ENCODE assay signal across 23 cellular contexts in genomic region chr3:191292243-191292642, GRCh38. TPM values are rescaled to one million over a fixed set of nuclear protein-coding genes. Genes with fewer than 3 reads are reported as not detected.
"Had no signal": no experiment of that assay in that cellular context is flagged by ENCODE, and none has a peak within 500 bp of the region (broad histone marks: within the 10 kb centered on the region; RNA-seq: fewer than 3 reads in every experiment).

No MANE protein-coding gene starts in this region.

- H3K9me3 ChIP-seq: left lung, prostate gland, right atrium auricular region, testis, tibial artery, uterus had no signal

- H3K36me3 ChIP-seq: left lung, prostate gland, right atrium auricular region, tibial artery, uterus had no signal

- DNase-seq: dorsolateral prefrontal cortex; effector CD4-positive, alpha-beta T cell; left cardiac atrium; left lung; mesendoderm; midbrain; natural killer cell; stimulated activated CD4-positive, alpha-beta T cell treated with anti-CD3 and anti-CD28 coated beads, Interleukin-12 subunit alpha, Interleukin-12 subunit beta, amount 100 ng/mL, for 4 hours; stimulated activated CD4-positive, alpha-beta T cell treated with anti-CD3 and anti-CD28 coated beads, Interleukin-1b, Interleukin-23, amount 100 ng/mL, for 48 hours; stimulated activated CD4-positive, alpha-beta T cell treated with anti-CD3 and anti-CD28 coated beads, Interleukin-4, amount 100 ng/mL, for 1 hour; stimulated activated CD8-positive, alpha-beta memory T cell treated with anti-CD3 and anti-CD28 coated beads, Interleukin-4, amount 100 ng/mL, for 48 hours; stimulated activated naive CD8-positive, alpha-beta T cell treated with anti-CD3 and anti-CD28 coated beads, Interleukin-15, Interleukin-2, amounts not matched to agents 100 U/mL and 50 U/mL, for 24 hours; substantia nigra; testis; tibial artery; uterus had no signal

- H3K27me3 ChIP-seq: dorsolateral prefrontal cortex, left lung, right atrium auricular region, testis, tibial artery, uterus had no signal

- H3K36me3 Mint-ChIP-seq: natural killer cell, type B pancreatic cell had no signal

- H3K4me1 ChIP-seq: left lung, prostate gland, right atrium auricular region, testis, tibial artery, uterus had no signal

- H3K4me3 Mint-ChIP-seq: natural killer cell, type B pancreatic cell had no signal

- H3K27ac ChIP-seq: dorsolateral prefrontal cortex, left lung, prostate gland, right atrium auricular region, testis, tibial artery, uterus had no signal

- H3K4me2 ChIP-seq: smooth muscle cell had no signal

- H3K4me3 ChIP-seq: dorsolateral prefrontal cortex, left lung, prostate gland, right atrium auricular region, smooth muscle cell, testis, tibial artery, uterus had no signal

- FAIRE-seq: frontal cortex had no signal

- H3K9me3 Mint-ChIP-seq: natural killer cell, type B pancreatic cell had no signal

- ATAC-seq: left cardiac atrium; left lung; natural killer cell; sciatic nerve; stimulated activated naive CD8-positive, alpha-beta T cell treated with anti-CD3 and anti-CD28 coated beads, Interleukin-15, Interleukin-2, amounts not matched to agents 100 U/mL and 50 U/mL, for 24 hours had no signal

- H3K27me3 Mint-ChIP-seq: type B pancreatic cell had no signal

- H3K27ac Mint-ChIP-seq: natural killer cell, type B pancreatic cell had no signal

RNA-seq across cellular contexts. Expression of gene UTS2B, which starts 38.1 kb away (rescaled TPM):
- total RNA-seq: lower leg skin had no signal
- polyA plus RNA-seq: smooth muscle cell had no signal
